In genomic region chr16:4213721-4214120, GRCh38 we compare ENCODE assay signal across 15 cellular contexts. TPM values are rescaled to one million over a fixed set of nuclear protein-coding genes. Genes with fewer than 3 reads are reported as not detected.
DNase-seq lines count a peak whose midpoint lies in the region; ATAC-seq, FAIRE-seq and TF ChIP-seq lines count a peak whose summit lies in the region.
"Had no signal": no experiment of that assay in that cellular context is flagged by ENCODE, and none has a peak within 500 bp of the region (broad histone marks: within the 10 kb centered on the region; RNA-seq: fewer than 3 reads in every experiment).

No MANE protein-coding gene starts in this region.

- H2AFZ ChIP-seq in astrocyte (ENCODE audit: low read depth, low read length) = no peak overlapping the region

- H3K27me3 Mint-ChIP-seq in astrocyte (ENCODE audit: low read depth, unreplicated experiment) = peaks cover 2% of the 10 kb centered on the region

- TF ChIP-seq POLR2A in gastroesophageal sphincter (IDR thresholded peaks at IDR 0.05) = no peak

- peak; percentile 5 for DNase-seq in ELR (ENCODE audit: low read depth)
- DNase-seq in astrocyte (ENCODE audit: low read depth) = peak; percentile 10
- no peak for DNase-seq in caudate nucleus (lab: John Stamatoyannopoulos, UW)
- no peak for DNase-seq in ecto neural progenitor cell (ENCODE audit: low spot score)
- DNase-seq: body of pancreas, foreskin melanocyte, NCI-H510A, SHP77 had no signal

- H3K36me3 Mint-ChIP-seq in astrocyte (ENCODE audit: low read depth, unreplicated experiment) = no peaks in the 10 kb centered on the region
- H3K36me3 Mint-ChIP-seq: memory B cell had no signal

- H3K27ac Mint-ChIP-seq in astrocyte (ENCODE audit: unreplicated experiment) = no peak overlapping the region
- H3K27ac Mint-ChIP-seq: memory B cell had no signal

- H3K4me1 ChIP-seq in astrocyte (ENCODE audit: insufficient read depth, low read length) = peaks cover 30% of the 10 kb centered on the region
- peaks cover 0 to 42% (median 6%) of the 10 kb centered on the region in 3 donors for H3K4me1 ChIP-seq in gastroesophageal sphincter

- ATAC-seq in gastroesophageal sphincter = no peak
- ATAC-seq in HG03460 (IDR thresholded peaks at IDR 0.05; ENCODE audit: unreplicated experiment) = no peak
- ATAC-seq in HG02884 (IDR thresholded peaks at IDR 0.05; ENCODE audit: unreplicated experiment) = no peak

- no peak overlapping the region for H3K9ac ChIP-seq in astrocyte (ENCODE audit: low read length)
- H3K9ac ChIP-seq: BLaER1 had no signal

- 72 to 83% methylated on average over 1 to 3 of the region's 7 CpGs for WGBS in gastroesophageal sphincter (ENCODE audit: low coverage in 1 of 2), 2 donors

- H3K36me3 ChIP-seq in astrocyte (ENCODE audit: insufficient read depth, low read length) (no peaks in the 10 kb centered on the region), gastroesophageal sphincter (no peaks in the 10 kb centered on the region)
- H3K36me3 ChIP-seq: BLaER1 had no signal

- H3K4me3 ChIP-seq in astrocyte (ENCODE audit: insufficient read depth, low read depth, low read length) (no peak overlapping the region), gastroesophageal sphincter (no peak overlapping the region), skin epidermis (no peak overlapping the region)
- H3K4me3 ChIP-seq: BLaER1, body of pancreas had no signal

- H3K4me3 Mint-ChIP-seq in astrocyte (ENCODE audit: unreplicated experiment) = no peak overlapping the region
- H3K4me3 Mint-ChIP-seq: memory B cell had no signal

- FAIRE-seq in astrocyte (lab: Jason Lieb, UNC) = no peak
- FAIRE-seq: GM18507 had no signal

- no peak for TF ChIP-seq CTCF in astrocyte (IDR thresholded peaks at IDR 0.05; ENCODE audit: insufficient read depth, low read depth, low read length)
- no peak for TF ChIP-seq CTCF in gastroesophageal sphincter (IDR thresholded peaks at IDR 0.05)

- H3K4me2 ChIP-seq in astrocyte (ENCODE audit: low read length) = peak overlapping the region; percentile 64
- H3K4me2 ChIP-seq: BLaER1 had no signal

- TF ChIP-seq EP300 in gastroesophageal sphincter (IDR thresholded peaks at IDR 0.05) = no peak

- no peaks in the 10 kb centered on the region for H3K27me3 ChIP-seq in astrocyte (ENCODE audit: insufficient read depth, low read length)
- H3K27me3 ChIP-seq in gastroesophageal sphincter = no peaks in the 10 kb centered on the region
- H3K27me3 ChIP-seq: BLaER1, body of pancreas had no signal

- H3K4me1 Mint-ChIP-seq in astrocyte (ENCODE audit: low read depth, unreplicated experiment) = peaks cover 15% of the 10 kb centered on the region
- H3K4me1 Mint-ChIP-seq: memory B cell had no signal

- H3K79me2 ChIP-seq in astrocyte (ENCODE audit: insufficient read depth, low read length) = no peaks in the 10 kb centered on the region

- H4K20me1 ChIP-seq in astrocyte (ENCODE audit: insufficient read depth, low read length) = no peaks in the 10 kb centered on the region
- H4K20me1 ChIP-seq: BLaER1 had no signal

- H3K9me3 ChIP-seq in astrocyte (ENCODE audit: insufficient read depth, low read depth, low read length) = no peaks in the 10 kb centered on the region
- H3K9me3 ChIP-seq in gastroesophageal sphincter = no peaks in the 10 kb centered on the region
- H3K9me3 ChIP-seq: BLaER1, body of pancreas had no signal

- H3K27ac ChIP-seq in astrocyte (ENCODE audit: low read depth, low read length) = peak overlapping the region; percentile 62
- peak overlapping the region in 3 of 4 donors; percentile 70 to 79 (median 76) for H3K27ac ChIP-seq in gastroesophageal sphincter
- H3K27ac ChIP-seq in skin epidermis = peak overlapping the region in 12 of 21 experiments; percentile 16 to 79 (median 60)
- no peak overlapping the region for H3K27ac ChIP-seq in caudate nucleus (ENCODE audit: low read depth, low read length)
- H3K27ac ChIP-seq: BLaER1, body of pancreas had no signal

- H3K9me3 Mint-ChIP-seq in astrocyte (ENCODE audit: unreplicated experiment) = no peaks in the 10 kb centered on the region
- H3K9me3 Mint-ChIP-seq: memory B cell had no signal

RNA-seq across cellular contexts. Expression of gene SRL, which starts 28.2 kb away (rescaled TPM):
- total RNA-seq in astrocyte = not detected in 2 replicates
- total RNA-seq in gastroesophageal sphincter = 1 to 10 TPM; 1.2 to 3.4 (median 2.4) TPM
- total RNA-seq: body of pancreas had no signal

RNA-seq across cellular contexts. Expression of gene TFAP4, which starts 59.1 kb away (rescaled TPM):
- total RNA-seq in astrocyte (6.1 and 7.7 TPM in 2 replicates), gastroesophageal sphincter (1 to 10 TPM; 3.3 to 5.9 (median 4.7) TPM)

Comparison
In these comparisons a context has a peak if more than half of its experiments do, and no peak if none do; other contexts are left out.
1. DNase-seq: peak in ELR (single experiment) and astrocyte (single experiment); none in caudate nucleus (0 of 61) and ecto neural progenitor cell (single experiment).